In genomic region chr5:133708451-133708850, GRCh38 we compare ENCODE assay signal across 18 cellular contexts.
"Had no signal": no experiment of that assay in that cellular context is flagged by ENCODE, and none has a peak within 500 bp of the region (broad histone marks: within the 10 kb centered on the region; RNA-seq: fewer than 3 reads in every experiment).

No MANE protein-coding gene starts in this region.

- H3K36me3 Mint-ChIP-seq: activated naive CD4-positive, alpha-beta T cell treated with anti-CD3 and anti-CD28 coated beads, Interleukin-2, amount 10 ng/mL, durations not matched to agents 7 days and 5 days; brain; natural killer cell had no signal

- H3K27me3 ChIP-seq: colonic mucosa, transverse colon, vagina had no signal

- H3K27ac Mint-ChIP-seq: activated naive CD4-positive, alpha-beta T cell treated with anti-CD3 and anti-CD28 coated beads, Interleukin-2, amount 10 ng/mL, durations not matched to agents 7 days and 5 days; activated naive CD8-positive, alpha-beta T cell treated with anti-CD3 and anti-CD28 coated beads, Interleukin-2, amount 50 U/mL, for 24 hours; natural killer cell had no signal

- H3K27me3 Mint-ChIP-seq: brain had no signal

- H3K4me3 ChIP-seq: colonic mucosa, transverse colon, vagina had no signal

- H3K9me3 Mint-ChIP-seq: activated naive CD4-positive, alpha-beta T cell treated with anti-CD3 and anti-CD28 coated beads, Interleukin-2, amount 10 ng/mL, durations not matched to agents 7 days and 5 days; activated naive CD8-positive, alpha-beta T cell treated with anti-CD3 and anti-CD28 coated beads, Interleukin-2, amount 50 U/mL, for 24 hours; brain; central memory CD8-positive, alpha-beta T cell; natural killer cell had no signal

- ATAC-seq: activated naive CD8-positive, alpha-beta T cell treated with anti-CD3 and anti-CD28 coated beads, Interleukin-2, amount 50 U/mL, for 24 hours; natural killer cell; stimulated activated naive CD8-positive, alpha-beta T cell treated with anti-CD3 and anti-CD28 coated beads, Interleukin-15, Interleukin-2, amounts not matched to agents 100 U/mL and 50 U/mL, for 24 hours had no signal

- H3K4me1 Mint-ChIP-seq: activated naive CD4-positive, alpha-beta T cell treated with anti-CD3 and anti-CD28 coated beads, Interleukin-2, amount 10 ng/mL, durations not matched to agents 7 days and 5 days; activated naive CD8-positive, alpha-beta T cell treated with anti-CD3 and anti-CD28 coated beads, Interleukin-2, amount 50 U/mL, for 24 hours; central memory CD8-positive, alpha-beta T cell; natural killer cell had no signal

- H3K27ac ChIP-seq: colonic mucosa, parathyroid adenoma, transverse colon, vagina, WERI-Rb-1 had no signal

- H3K9me3 ChIP-seq: colonic mucosa, transverse colon, vagina had no signal

- H3K36me3 ChIP-seq: colonic mucosa, transverse colon, vagina, WERI-Rb-1 had no signal

- H3K4me3 Mint-ChIP-seq: activated naive CD4-positive, alpha-beta T cell treated with anti-CD3 and anti-CD28 coated beads, Interleukin-2, amount 10 ng/mL, durations not matched to agents 7 days and 5 days; activated naive CD8-positive, alpha-beta T cell treated with anti-CD3 and anti-CD28 coated beads, Interleukin-2, amount 50 U/mL, for 24 hours; brain; central memory CD8-positive, alpha-beta T cell; natural killer cell had no signal

- H3K4me1 ChIP-seq: colonic mucosa, parathyroid adenoma had no signal

- DNase-seq: activated CD4-positive, alpha-beta T cell treated with anti-CD3 and anti-CD28 coated beads for 1 hour; activated CD4-positive, alpha-beta T cell treated with anti-CD3 and anti-CD28 coated beads, Interleukin-2, amount 50 U/mL, for 4 hours; activated naive CD4-positive, alpha-beta T cell treated with anti-CD3 and anti-CD28 coated beads, Interleukin-2, amount 10 ng/mL, durations not matched to agents 7 days and 5 days; activated naive CD8-positive, alpha-beta T cell treated with anti-CD3 and anti-CD28 coated beads, Interleukin-2, amount 50 U/mL, for 24 hours; activated T-cell treated with anti-CD3 and anti-CD28 coated beads, Interleukin-2, amount 50 U/mL, for 1 hour; colonic mucosa; erythroblast; foreskin melanocyte; glutamatergic neuron; natural killer cell; stimulated activated CD4-positive, alpha-beta T cell treated with anti-CD3 and anti-CD28 coated beads, Interleukin-1b, Interleukin-23, amount 100 ng/mL, for 48 hours; stimulated activated naive CD8-positive, alpha-beta T cell treated with anti-CD3 and anti-CD28 coated beads, Interleukin-15, Interleukin-2, amounts not matched to agents 100 U/mL and 50 U/mL, for 24 hours; transverse colon; WERI-Rb-1 had no signal
